In the genomic region with DNA sequence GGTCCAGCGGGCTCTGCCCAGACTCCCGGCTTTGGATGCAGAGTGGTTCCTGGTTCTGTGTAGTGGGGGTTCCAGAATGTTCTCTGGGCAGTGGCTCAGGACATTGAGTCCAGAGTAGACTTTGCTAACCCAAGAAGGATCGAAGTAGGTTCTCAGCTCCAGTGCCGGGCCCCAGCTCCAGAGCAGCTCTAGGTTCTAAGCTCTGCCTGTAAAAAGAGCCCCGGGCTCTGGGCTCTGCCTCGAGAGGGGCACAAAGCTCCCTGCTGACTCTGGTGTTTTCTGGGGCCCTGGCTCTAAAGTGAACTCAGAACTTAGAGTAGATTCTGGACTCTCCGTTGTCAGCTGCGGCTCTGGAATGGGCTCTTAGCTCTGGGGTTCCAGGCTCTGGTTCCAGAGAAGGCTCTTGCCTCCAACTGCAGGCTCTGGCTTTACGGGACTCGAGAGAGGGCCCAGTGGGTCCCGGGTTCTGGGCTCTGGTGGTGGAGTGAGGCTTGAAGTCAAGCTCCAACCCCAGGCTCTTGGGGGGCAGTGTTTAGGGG, we compare ENCODE assay signal across 9 cellular contexts. TPM values are rescaled to one million over a fixed set of nuclear protein-coding genes. Genes with fewer than 3 reads are reported as not detected.
DNase-seq lines count a peak whose midpoint lies in the region; ATAC-seq lines count a peak whose summit lies in the region.
"Had no signal": no experiment of that assay in that cellular context is flagged by ENCODE, and none has a peak within 500 bp of the region (broad histone marks: within the 10 kb centered on the region; RNA-seq: fewer than 3 reads in every experiment).

No MANE protein-coding gene starts in this region.

- H3K9me3 ChIP-seq in iPS-18c (ENCODE audit: control insufficient read depth, insufficient read depth, low read length) (peaks cover 2% of the 10 kb centered on the region), stomach smooth muscle (ENCODE audit: control insufficient read depth in 2 of 2, low read length in 2 of 2) (no peaks in the 10 kb centered on the region)

- H3K4me3 ChIP-seq in iPS-18c (ENCODE audit: insufficient read depth, low read depth, low read length) = peak overlapping the region; percentile 59; the same call in 1 of the 2 replicates
- H3K4me3 ChIP-seq in stomach smooth muscle (ENCODE audit: low read length in 2 of 2) = peak overlapping the region in 1 of 2 donors; percentile 73

- H3K27ac Mint-ChIP-seq in activated T-helper 17 cell treated with anti-CD3 and anti-CD28 coated beads, Interleukin-2, amount 50 U/mL, for 72 hours = no peak overlapping the region

- peaks cover 16% of the 10 kb centered on the region for H3K4me1 Mint-ChIP-seq in activated T-helper 17 cell treated with anti-CD3 and anti-CD28 coated beads, Interleukin-2, amount 50 U/mL, for 72 hours

- no peak for ATAC-seq in activated T-helper 17 cell treated with anti-CD3 and anti-CD28 coated beads, Interleukin-2, amount 50 U/mL, for 72 hours (replicated peaks)

- no peaks in the 10 kb centered on the region for H3K9me3 Mint-ChIP-seq in activated T-helper 17 cell treated with anti-CD3 and anti-CD28 coated beads, Interleukin-2, amount 50 U/mL, for 72 hours

- no peaks in the 10 kb centered on the region for H3K27me3 Mint-ChIP-seq in activated T-helper 17 cell treated with anti-CD3 and anti-CD28 coated beads, Interleukin-2, amount 50 U/mL, for 72 hours

- peak overlapping the region; percentile 46 for H3K27ac ChIP-seq in stomach smooth muscle (ENCODE audit: low read length)
- H3K27ac ChIP-seq: 22Rv1 had no signal

- H3K9ac ChIP-seq in stomach smooth muscle (ENCODE audit: low read length in 2 of 2) = peak overlapping the region in 1 of 2 donors; percentile 48

- H3K4me1 ChIP-seq in stomach smooth muscle (ENCODE audit: control insufficient read depth, insufficient read depth, low read length) = peaks cover 21% of the 10 kb centered on the region

- no peaks in the 10 kb centered on the region for H3K27me3 ChIP-seq in stomach smooth muscle (ENCODE audit: control insufficient read depth in 1 of 2, insufficient read depth in 2 of 2, low read length in 2 of 2)

- peaks cover 22% of the 10 kb centered on the region for H3K36me3 Mint-ChIP-seq in activated T-helper 17 cell treated with anti-CD3 and anti-CD28 coated beads, Interleukin-2, amount 50 U/mL, for 72 hours (ENCODE audit: low read depth)

- peak; percentile 34 for DNase-seq in DMS 273 (lab: John Stamatoyannopoulos, UW; ENCODE audit: unreplicated experiment)
- DNase-seq in DMS 273 treated with DMSO at 0.1 percent for 48 hours (lab: John Stamatoyannopoulos, UW) = no peak
- DNase-seq in NK-92 (lab: John Stamatoyannopoulos, UW; ENCODE audit: unreplicated experiment) = no peak
- no peak for DNase-seq in activated CD4-positive, alpha-beta T cell treated with anti-CD3 and anti-CD28 coated beads for 1 hour
- DNase-seq in epidermal melanocyte (ENCODE audit: insufficient read length, low spot score) = no peak

- peak overlapping the region; percentile 61 for H3K4me3 Mint-ChIP-seq in activated T-helper 17 cell treated with anti-CD3 and anti-CD28 coated beads, Interleukin-2, amount 50 U/mL, for 72 hours

- peaks cover 8 to 16% of the 10 kb centered on the region in 2 donors for H3K36me3 ChIP-seq in stomach smooth muscle (ENCODE audit: control insufficient read depth in 2 of 2, insufficient read depth in 2 of 2, low read length in 2 of 2)

RNA-seq across cellular contexts. Expression of a gene that starts 0.4 kb away (rescaled TPM):
- total RNA-seq in activated T-helper 17 cell treated with anti-CD3 and anti-CD28 coated beads, Interleukin-2, amount 50 U/mL, for 72 hours = not detected

RNA-seq across cellular contexts. Expression of a gene that starts 8.1 kb away (rescaled TPM):
- 1,000 to 10,000 TPM; 1,919 to 1,995 TPM for total RNA-seq in activated T-helper 17 cell treated with anti-CD3 and anti-CD28 coated beads, Interleukin-2, amount 50 U/mL, for 72 hours

RNA-seq across cellular contexts. Expression of a gene that starts 8.3 kb away (rescaled TPM):
- 10 to 100 TPM; 59.7 to 89.7 TPM for total RNA-seq in activated T-helper 17 cell treated with anti-CD3 and anti-CD28 coated beads, Interleukin-2, amount 50 U/mL, for 72 hours
